Comparison of ENCODE assay signal across 8 cellular contexts in the genomic region with DNA sequence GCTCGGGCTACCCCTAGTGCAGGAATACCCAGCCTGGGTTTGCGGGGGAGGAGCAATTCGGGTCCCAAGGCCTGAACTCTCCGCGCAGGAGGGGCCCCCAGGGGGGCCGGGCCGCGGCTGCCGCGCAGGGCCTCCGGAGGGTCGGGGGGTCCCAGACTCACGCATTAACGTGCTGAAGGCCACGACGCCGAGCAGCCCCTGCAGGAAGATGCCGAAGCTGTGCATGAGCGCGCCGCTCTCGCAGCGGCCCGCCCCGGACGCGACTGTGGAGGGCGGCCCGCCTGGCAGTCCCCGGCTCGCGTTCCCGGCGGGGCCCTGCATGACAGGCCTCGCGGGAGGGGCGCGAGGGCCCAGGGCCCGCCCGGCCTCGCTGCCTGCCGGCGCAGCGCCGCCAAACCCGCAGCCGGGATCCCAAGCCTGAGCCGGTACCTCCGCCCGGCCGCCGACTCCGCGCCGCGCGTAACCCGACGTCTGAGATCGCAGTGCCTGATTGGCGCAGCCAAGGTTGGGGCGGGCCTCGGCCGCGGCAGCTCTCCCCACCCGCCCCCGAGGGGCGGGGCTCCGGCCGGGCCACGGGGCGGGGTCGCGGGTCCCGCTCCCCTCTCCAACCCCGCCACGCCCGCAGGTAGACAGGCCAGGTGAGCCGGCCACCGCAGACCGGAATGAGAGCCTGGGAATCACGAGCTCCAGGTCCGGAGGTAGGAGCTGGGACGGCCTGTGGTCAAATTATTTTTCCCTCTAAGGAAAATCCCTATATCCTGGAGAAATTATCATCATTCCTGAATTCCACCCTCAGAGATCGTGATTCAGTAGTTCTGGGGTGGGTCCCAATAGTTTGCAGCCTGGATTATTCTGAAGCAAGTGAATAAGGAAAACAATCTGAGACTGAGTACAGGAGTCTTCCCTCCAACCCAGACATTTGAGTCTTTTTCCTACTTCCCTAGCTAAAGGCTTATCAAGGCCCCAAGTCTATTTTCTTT. TPM values are rescaled to one million over a fixed set of nuclear protein-coding genes. Genes with fewer than 3 reads are reported as not detected.
A peak's percentile ranks its signal among the peaks of the same experiment; 100 is the strongest.
DNase-seq lines count a peak whose midpoint lies in the region; ATAC-seq and TF ChIP-seq lines count a peak whose summit lies in the region.

Gene STIMATE, minus strand, starts transcription at position 419 of the 980 bp plus-strand sequence. Its CDS starts 98 bp downstream, at position 321.

- no peaks in the 10 kb centered on the region for H3K27me3 Mint-ChIP-seq in T-helper 17 cell

- H3K36me3 ChIP-seq in psoas muscle (ENCODE audit: insufficient read depth in 1 of 2, low read depth in 1 of 2), result no peaks in the 10 kb centered on the region

- no peaks in the 10 kb centered on the region for H3K27me3 ChIP-seq in psoas muscle (ENCODE audit: insufficient read depth in 3 of 3, low read length in 2 of 3)

- H3K4me1 ChIP-seq in psoas muscle, result peaks cover 30% of the 10 kb centered on the region

- peaks cover 36% of the 10 kb centered on the region for H3K4me1 Mint-ChIP-seq in T-helper 17 cell

- peak within 1 kb of the TSS; percentile 89 for H3K27ac ChIP-seq in psoas muscle

- peak; percentile 91 for ATAC-seq in HG02763 (IDR thresholded peaks at IDR 0.05; ENCODE audit: unreplicated experiment)
- peak; percentile 93 for ATAC-seq in T-helper 17 cell
- ATAC-seq in left ventricle myocardium superior, result peak; percentile 99
- ATAC-seq in psoas muscle, result peak; percentile 92 to 95 (median 94)

- TF ChIP-seq CTCF in GM13977 (IDR thresholded peaks at IDR 0.05; ENCODE audit: extremely low read depth, insufficient read depth, missing control alignments) (no peak), psoas muscle (IDR thresholded peaks at IDR 0.05) (no peak)

- DNase-seq in GM13977 (ENCODE audit: low spot score) (peak; percentile 97), NCI-H146 (lab: John Stamatoyannopoulos, UW) (peak; percentile 76), T-helper 17 cell (peak; percentile 82 to 88 (median 86)), amniotic stem cell (lab: John Stamatoyannopoulos, UW) (peak; percentile 30), left ventricle myocardium superior (peak; percentile 95), psoas muscle (peak; percentile 90 to 94), ureter (ENCODE audit: low spot score) (peak; percentile 88)

- in situ Hi-C loops in GM13977 (cut with MboI; ENCODE audit: low pct_unique_long_range_greater_than_20kb, low sequenced_read_pairs, unreplicated experiment), result no loop called here

- intact Hi-C loops in left ventricle myocardium superior (cut with micrococcal nuclease) (no loop called here), psoas muscle (cut with DNase I) (no loop called here)

- H3K27ac Mint-ChIP-seq in T-helper 17 cell, result peak within 1 kb of the TSS; percentile 98

- 0% methylated on average over 46 to 85 of the region's 85 CpGs for WGBS in psoas muscle, 3 donors

- H3K4me3 ChIP-seq in psoas muscle, result peak within 1 kb of the TSS; percentile 72

- peak within 1 kb of the TSS; percentile 99 for H3K4me3 Mint-ChIP-seq in T-helper 17 cell

- no peaks in the 10 kb centered on the region for H3K9me3 ChIP-seq in T-helper 17 cell (ENCODE audit: control insufficient read depth, low read length, poor library complexity, severe bottlenecking)
- no peaks in the 10 kb centered on the region for H3K9me3 ChIP-seq in psoas muscle

- H3K36me3 Mint-ChIP-seq in T-helper 17 cell (ENCODE audit: low read depth), result no peaks in the 10 kb centered on the region

RNA-seq across cellular contexts. Expression of gene STIMATE, which starts in this region (rescaled TPM):
- total RNA-seq in T-helper 17 cell, result 10 to 100 TPM; 41.1 to 42.6 TPM
- 9.0 TPM for total RNA-seq in left ventricle myocardium superior
- 10 to 100 TPM in 3 of 4 donors, 1 to 10 TPM in 1; 7.1 to 12.9 (median 11.3) TPM for total RNA-seq in psoas muscle
- 10 to 100 TPM in 1 of 3 donors, 1 to 10 TPM in 2; 3.5 to 22.3 (median 5.6) TPM for polyA plus RNA-seq in psoas muscle
- total RNA-seq in ureter, result 35.7 TPM

Comparison
In these comparisons a context has a peak if more than half of its experiments do, and no peak if none do; other contexts are left out.
1. Peak in every context shown above with its lines: DNase-seq, ATAC-seq, H3K4me3 ChIP-seq and H3K27ac ChIP-seq.
2. DNase-seq: peak in every context shown above with its lines; median percentile 97 in GM13977; 95 in left ventricle myocardium superior; 92 in psoas muscle; 88 in ureter; 86 in T-helper 17 cell; 76 in NCI-H146; 30 in amniotic stem cell.